15 cellular contexts compared by ENCODE assay signal in genomic region chr20:64010711-64011237, GRCh38.
A peak's percentile ranks its signal among the peaks of the same experiment; 100 is the strongest.
DNase-seq lines count a peak whose midpoint lies in the region; ATAC-seq lines count a peak whose summit lies in the region.
"Had no signal": no experiment of that assay in that cellular context is flagged by ENCODE, and none has a peak within 500 bp of the region (broad histone marks: within the 10 kb centered on the region; RNA-seq: fewer than 3 reads in every experiment).

No MANE protein-coding gene starts in this region.

- H3K27ac ChIP-seq in SK-N-MC = peak overlapping the region; percentile 62; the same call in 1 of the 2 replicates
- H3K27ac ChIP-seq: hepatocyte, upper lobe of left lung had no signal

- H3K9ac ChIP-seq in SK-N-MC (ENCODE audit: insufficient read length) = no peak overlapping the region

- peak; percentile 58 for DNase-seq in AG08395 (ENCODE audit: low spot score)
- DNase-seq in EH (ENCODE audit: low read depth) = peak; percentile 22
- no peak for DNase-seq in SK-N-MC (ENCODE audit: low read depth, low spot score)
- peak; percentile 72 for DNase-seq in fibroblast of gingiva (ENCODE audit: low read depth)
- no peak for DNase-seq in hypothalamus (lab: John Stamatoyannopoulos, UW)
- no peak for DNase-seq in T1000 (lab: John Stamatoyannopoulos, UW)
- no peak for DNase-seq in NCI-H1417 treated with DMSO at 0.1 percent for 48 hours (lab: John Stamatoyannopoulos, UW)
- DNase-seq: activated CD4-positive, CD25-positive, alpha-beta regulatory T cell; BE2C; GDM1; NCI-H1048; NCI-H2227 treated with DMSO at 0.1 percent for 48 hours; upper lobe of left lung had no signal

- H3K36me3 ChIP-seq in SK-N-MC (ENCODE audit: insufficient read depth, low read length) = peaks cover 64% of the 10 kb centered on the region

- no peak overlapping the region for H3K4me3 ChIP-seq in SK-N-MC
- H3K4me3 ChIP-seq: hepatocyte, upper lobe of left lung had no signal

- no peak for ATAC-seq in HG03520 (IDR thresholded peaks at IDR 0.05; ENCODE audit: unreplicated experiment)

- H3K9me3 ChIP-seq in SK-N-MC (ENCODE audit: low read depth, low read length) = no peaks in the 10 kb centered on the region
- H3K9me3 ChIP-seq: BE2C, upper lobe of left lung had no signal

Comparison
In these comparisons a context has a peak if more than half of its experiments do, and no peak if none do; other contexts are left out.
1. DNase-seq: peak in AG08395 (single experiment), EH (single experiment) and fibroblast of gingiva (single experiment); none in SK-N-MC (single experiment), hypothalamus (0 of 51), T1000 (single experiment) and NCI-H1417 treated with DMSO at 0.1 percent for 48 hours (single experiment).